In the genomic region with DNA sequence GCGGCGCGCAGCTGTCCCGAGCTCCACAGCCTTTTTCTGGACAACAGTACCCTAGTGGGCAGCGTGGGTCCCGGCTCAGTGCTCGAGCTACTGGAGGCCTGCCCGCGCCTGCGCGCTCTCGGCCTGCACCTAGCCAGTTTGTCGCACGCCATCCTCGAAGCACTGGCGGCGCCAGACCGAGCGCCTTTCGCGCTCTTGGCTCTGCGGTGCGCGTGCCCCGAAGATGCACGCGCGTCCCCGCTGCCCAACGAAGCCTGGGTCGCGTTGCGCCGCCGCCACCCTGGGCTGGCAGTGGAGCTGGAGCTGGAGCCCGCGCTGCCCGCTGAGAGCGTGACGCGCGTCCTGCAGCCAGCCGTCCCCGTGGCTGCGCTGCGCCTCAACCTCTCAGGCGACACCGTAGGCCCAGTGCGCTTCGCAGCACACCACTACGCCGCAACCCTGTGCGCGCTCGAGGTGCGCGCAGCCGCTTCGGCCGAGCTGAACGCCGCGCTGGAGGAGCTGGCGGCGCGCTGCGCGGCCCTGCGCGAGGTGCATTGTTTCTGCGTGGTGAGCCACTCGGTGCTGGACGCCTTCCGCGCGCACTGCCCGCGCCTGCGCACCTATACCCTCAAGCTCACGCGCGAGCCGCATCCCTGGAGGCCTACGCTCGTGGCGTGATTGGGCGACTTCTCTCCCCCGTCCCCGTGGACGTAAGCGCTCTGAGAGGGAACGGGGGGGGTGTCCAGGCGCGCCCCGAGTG, we compare ENCODE assay signal across 8 cellular contexts.
DNase-seq lines count a peak whose midpoint lies in the region; ATAC-seq and TF ChIP-seq lines count a peak whose summit lies in the region.

No MANE protein-coding gene starts in this region.

- CTCF ChIA-PET in GM10248 (lab: Yijun Ruan, JAX), result interaction anchor here (1.8 to 5.8 kb wide), 4 partner anchors 10 to 146 kb away, joined by 12 to 45 read pairs (median 29); partner anchors contain the start of gene B3GNT9

- no peak for ATAC-seq in HG03442 (IDR thresholded peaks at IDR 0.05; ENCODE audit: unreplicated experiment)

- DNase-seq in GM06990 (ENCODE audit: extremely low read depth, insufficient read length) (peak; percentile 78), NCI-H526 (lab: John Stamatoyannopoulos, UW) (peak; percentile 65 to 90), caudate nucleus (lab: John Stamatoyannopoulos, UW) (peak in 56 of 61 donors; percentile 35 to 91 (median 76)), left kidney (ENCODE audit: low read depth, low spot score) (peak; percentile 80), GM10248 (ENCODE audit: extremely low spot score) (no peak), NOMO-1 treated with dmso at 0.1 percent for 144 hours (lab: John Stamatoyannopoulos, UW; ENCODE audit: unreplicated experiment) (no peak)
- DNase-seq in stimulated activated naive CD4-positive, alpha-beta T cell treated with Interleukin-2 at 50 U/mL for 16 hours (lab: John Stamatoyannopoulos, UW), result peak; percentile 26

- H3K4me3 ChIP-seq in GM06990 (replicated peaks; ENCODE audit: low read depth, low read length), result peak overlapping the region; percentile 22

- no peaks in the 10 kb centered on the region; the same call in 1 of the 2 replicates for H3K36me3 ChIP-seq in GM06990 (ENCODE audit: control insufficient read depth, insufficient read depth, low read length)

- TF ChIP-seq CTCF in GM06990 (IDR thresholded peaks at IDR 0.05; ENCODE audit: insufficient read depth, low read length, poor library complexity, severe bottlenecking), result no peak
- no peak for TF ChIP-seq CTCF in GM10248 (IDR thresholded peaks at IDR 0.05; ENCODE audit: control extremely low read depth, extremely low read depth, low read depth, missing control alignments)

- H3K27ac ChIP-seq in caudate nucleus (ENCODE audit: low read depth, low read length), result peak overlapping the region; percentile 88

- POLR2A ChIA-PET in GM10248 (lab: Yijun Ruan, JAX), result interaction anchor here (0.5 kb wide), 2 partner anchors 10 to 317 kb away, joined by 3 read pairs; partner anchors contain the start of gene ATP6V0D1

- H3K27me3 ChIP-seq in GM06990 (replicated peaks; ENCODE audit: control insufficient read depth, insufficient read depth, low read length), result no peaks in the 10 kb centered on the region; the same call in 1 of the 2 replicates

Comparison
In these comparisons a context has a peak if more than half of its experiments do, and no peak if none do; other contexts are left out.
1. DNase-seq: peak in GM06990 (single experiment), NCI-H526 (2 of 2), caudate nucleus (56 of 61), left kidney (single experiment) and stimulated activated naive CD4-positive, alpha-beta T cell treated with Interleukin-2 at 50 U/mL for 16 hours (single experiment); none in GM10248 (single experiment) and NOMO-1 treated with dmso at 0.1 percent for 144 hours (single experiment).